Comparison of ENCODE assay signal across 18 cellular contexts in the genomic region with DNA sequence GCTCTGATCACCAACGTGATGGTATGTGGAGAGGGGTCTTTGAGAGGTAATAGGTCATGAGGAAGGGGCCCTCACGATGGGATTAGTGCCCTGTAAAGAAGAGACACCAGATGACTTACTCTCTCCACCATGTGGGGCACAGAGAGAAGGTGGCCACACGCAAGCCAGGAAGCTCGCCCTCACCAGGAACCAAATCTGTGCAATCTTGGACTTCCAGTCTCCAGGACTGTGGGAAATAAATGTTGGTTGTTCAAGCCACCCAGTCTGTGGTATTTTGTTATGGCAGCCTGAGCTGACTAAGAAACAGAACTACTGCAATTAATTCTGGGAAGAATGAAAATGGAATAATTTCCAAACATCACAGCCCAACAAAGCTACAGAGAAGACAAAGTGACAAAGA.
DNase-seq lines count a peak whose midpoint lies in the region; ATAC-seq and TF ChIP-seq lines count a peak whose summit lies in the region.
"Had no signal": no experiment of that assay in that cellular context is flagged by ENCODE, and none has a peak within 500 bp of the region (broad histone marks: within the 10 kb centered on the region; RNA-seq: fewer than 3 reads in every experiment).

No MANE protein-coding gene starts in this region.

- DNase-seq in HFFc6 (peak; percentile 22), RWPE2 (ENCODE audit: low spot score) (no peak), fibroblast of mammary gland (ENCODE audit: low read depth) (peak; percentile 41), putamen (ENCODE audit: low spot score) (no peak), left lung (no peak), NCI-H146 (lab: John Stamatoyannopoulos, UW) (no peak)
- DNase-seq: CD8-positive, alpha-beta memory T cell; DMS 273 treated with DMSO at 0.1 percent for 48 hours; NCI-H1048; NCI-H1694; NCI-H446 treated with DMSO at 0.1 percent for 48 hours; NCI-H748 treated with DMSO at 0.1 percent for 48 hours; Peyer's patch; SIG-M5; SW 1271 had no signal

- intact Hi-C loops in left lung (cut with DNase I): no loop called here

- peaks cover 12% of the 10 kb centered on the region for H3K4me1 ChIP-seq in RWPE2 (ENCODE audit: insufficient read depth, poor library complexity, severe bottlenecking)
- H3K4me1 ChIP-seq in left lung: no peaks in the 10 kb centered on the region
- H3K4me1 ChIP-seq: Peyer's patch had no signal

- H3K4me1 Mint-ChIP-seq in HFFc6 (ENCODE audit: low read depth): peaks cover 51% of the 10 kb centered on the region
- H3K4me1 Mint-ChIP-seq: CD8-positive, alpha-beta memory T cell had no signal

- H3K36me3 Mint-ChIP-seq in HFFc6 (ENCODE audit: low read depth): 0 out of 2 replicates have a peak, but pooled peaks cover 9% of the 10 kb centered on the region
- H3K36me3 Mint-ChIP-seq: CD8-positive, alpha-beta memory T cell had no signal

- H3K36me3 ChIP-seq in RWPE2 (ENCODE audit: low read depth) (no peaks in the 10 kb centered on the region), left lung (no peaks in the 10 kb centered on the region)
- H3K36me3 ChIP-seq: BLaER1, Peyer's patch had no signal

- H3K4me3 Mint-ChIP-seq in HFFc6: no peak overlapping the region
- H3K4me3 Mint-ChIP-seq: CD8-positive, alpha-beta memory T cell had no signal

- H3K27ac Mint-ChIP-seq in HFFc6: peak overlapping the region; percentile 92
- H3K27ac Mint-ChIP-seq: CD8-positive, alpha-beta memory T cell had no signal

- H3K27ac ChIP-seq in RWPE2 (ENCODE audit: poor library complexity, severe bottlenecking) (peak overlapping the region; percentile 55), left lung (no peak overlapping the region)
- H3K27ac ChIP-seq: BLaER1, Peyer's patch had no signal

- no peak for ATAC-seq in RWPE2 (ENCODE audit: low read depth)
- no peak for ATAC-seq in GM19324 (IDR thresholded peaks at IDR 0.05; ENCODE audit: low FRiP score, unreplicated experiment)
- no peak for ATAC-seq in left lung
- ATAC-seq: HCT116 had no signal

- TF ChIP-seq CTCF in HFFc6 (IDR thresholded peaks at IDR 0.05) (no peak), RWPE2 (IDR thresholded peaks at IDR 0.05; ENCODE audit: poor library complexity, severe bottlenecking) (no peak), fibroblast of mammary gland (conservative IDR thresholded peaks at IDR 0.05; ENCODE audit: control insufficient read depth, insufficient read depth, low read depth, low read length) (no peak), left lung (IDR thresholded peaks at IDR 0.05) (no peak)

- H3K27me3 ChIP-seq in RWPE2 (ENCODE audit: insufficient read depth, poor library complexity, severe bottlenecking) (no peaks in the 10 kb centered on the region), left lung (no peaks in the 10 kb centered on the region)
- H3K27me3 ChIP-seq: BLaER1, Peyer's patch had no signal

- H3K27me3 Mint-ChIP-seq in HFFc6 (ENCODE audit: insufficient read depth): no peaks in the 10 kb centered on the region

- H3K9me3 ChIP-seq in RWPE2 (ENCODE audit: severe bottlenecking) (no peaks in the 10 kb centered on the region), left lung (no peaks in the 10 kb centered on the region)
- H3K9me3 ChIP-seq: Peyer's patch had no signal

- peaks cover 7% of the 10 kb centered on the region for H3K9me3 Mint-ChIP-seq in HFFc6

- H3K4me3 ChIP-seq in RWPE2 (ENCODE audit: severe bottlenecking): no peak overlapping the region
- no peak overlapping the region for H3K4me3 ChIP-seq in fibroblast of mammary gland (ENCODE audit: control insufficient read depth, low read depth, low read length)
- no peak overlapping the region for H3K4me3 ChIP-seq in left lung
- H3K4me3 ChIP-seq: BLaER1, Peyer's patch had no signal

Comparison
In these comparisons a context has a peak if more than half of its experiments do, and no peak if none do; other contexts are left out.
1. DNase-seq: peak in HFFc6 (single experiment) and fibroblast of mammary gland (single experiment); none in RWPE2 (single experiment), putamen (single experiment), left lung (0 of 2) and NCI-H146 (single experiment).